ENCODE assay signal across 10 cellular contexts in the genomic region with DNA sequence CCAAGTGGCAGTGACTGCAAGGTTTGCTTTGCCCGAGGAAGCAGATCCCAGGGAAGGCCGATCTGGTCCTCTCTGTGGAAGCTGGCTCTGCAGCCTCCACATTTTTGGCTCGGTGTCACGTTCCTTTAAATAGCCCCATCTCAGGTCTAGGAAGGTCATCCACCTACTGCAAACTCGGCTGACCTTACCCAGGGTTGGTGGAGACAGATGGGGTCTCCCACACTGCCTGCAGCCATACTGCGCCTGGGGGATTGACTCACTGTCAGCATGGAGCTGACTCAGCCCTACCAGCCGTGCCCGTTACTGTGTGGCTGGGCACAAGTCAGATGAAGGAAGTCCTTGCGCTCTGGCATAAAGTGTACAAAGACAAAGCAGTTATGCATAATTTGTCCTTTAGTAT. TPM values are rescaled to one million over a fixed set of nuclear protein-coding genes. Genes with fewer than 3 reads are reported as not detected.
DNase-seq lines count a peak whose midpoint lies in the region; ATAC-seq and TF ChIP-seq lines count a peak whose summit lies in the region.
"Had no signal": no experiment of that assay in that cellular context is flagged by ENCODE, and none has a peak within 500 bp of the region (broad histone marks: within the 10 kb centered on the region; RNA-seq: fewer than 3 reads in every experiment).

No MANE protein-coding gene starts in this region.

- peak overlapping the region in 46 of 59 donors; percentile 3 to 81 (median 56) for H3K27ac ChIP-seq in dorsolateral prefrontal cortex

- H3K27me3 ChIP-seq in BE2C (no peaks in the 10 kb centered on the region), dorsolateral prefrontal cortex (no peaks in the 10 kb centered on the region)

- intact Hi-C loops in dorsolateral prefrontal cortex (cut with DNase I), result no loop called here

- H3K36me3 ChIP-seq in BE2C, result no peaks in the 10 kb centered on the region; the same call in 1 of the 2 replicates

- no peak overlapping the region for H3K4me3 ChIP-seq in BE2C (ENCODE audit: low read depth, low read length)
- peak overlapping the region in 3 of 59 donors; percentile 2 to 17 (median 11) for H3K4me3 ChIP-seq in dorsolateral prefrontal cortex

- H3K9me3 ChIP-seq in BE2C, result no peaks in the 10 kb centered on the region

- TF ChIP-seq CTCF in BE2C (IDR thresholded peaks at IDR 0.05; ENCODE audit: low read depth, low read length), result no peak
- no peak for TF ChIP-seq CTCF in dorsolateral prefrontal cortex (IDR thresholded peaks at IDR 0.05 in 54 of 56, conservative IDR thresholded peaks at IDR 0.05 in 2 of 56; ENCODE audit: low read depth in 1 of 56, partially characterized antibody in 56 of 56)

- peak; percentile 80 for DNase-seq in BE2C
- DNase-seq in NCI-H1694 (lab: John Stamatoyannopoulos, UW), result peak; percentile 69
- peak in 7 of 10 donors; percentile 59 to 83 (median 65) for DNase-seq in dorsolateral prefrontal cortex
- DNase-seq in mucosa of gallbladder (ENCODE audit: low spot score), result peak; percentile 34
- no peak for DNase-seq in activated CD8-positive, alpha-beta memory T cell treated with anti-CD3 and anti-CD28 coated beads for 24 hours
- DNase-seq in GM19240 (ENCODE audit: insufficient read length, low spot score), result no peak
- DNase-seq: NCI-H2171 had no signal

- peaks cover 8% of the 10 kb centered on the region for H3K4me1 ChIP-seq in BE2C

- ATAC-seq in HG02852 (IDR thresholded peaks at IDR 0.05; ENCODE audit: unreplicated experiment) (no peak), GM19324 (IDR thresholded peaks at IDR 0.05; ENCODE audit: low FRiP score, unreplicated experiment) (no peak)
- ATAC-seq: HCT116 had no signal

RNA-seq across cellular contexts. Expression of gene CDPF1, which starts 16.9 kb away (rescaled TPM):
- polyA plus RNA-seq in BE2C (2012; ENCODE audit: insufficient read depth, insufficient read length, low read depth), result 11.9 TPM
- total RNA-seq in dorsolateral prefrontal cortex (10 to 100 TPM in 18 of 120 experiments, 1 to 10 TPM in 102; 3.3 to 15.3 (median 7.3) TPM), mucosa of gallbladder (9.6 TPM)

RNA-seq across cellular contexts. Expression of gene PKDREJ, which starts 29.9 kb away (rescaled TPM):
- 1.5 TPM for polyA plus RNA-seq in BE2C (2012; ENCODE audit: insufficient read depth, insufficient read length, low read depth)
- under 1 TPM in 71 of 120 experiments, not detected in 49; 0.04 to 0.38 (median 0.10) TPM for total RNA-seq in dorsolateral prefrontal cortex
- total RNA-seq in mucosa of gallbladder, result 0.32 TPM

RNA-seq across cellular contexts. Expression of gene TTC38, which starts 34.6 kb away (rescaled TPM):
- 47.6 TPM for polyA plus RNA-seq in BE2C (2012; ENCODE audit: insufficient read depth, insufficient read length, low read depth)
- total RNA-seq in dorsolateral prefrontal cortex, result 10 to 100 TPM in 105 of 120 experiments, 1 to 10 TPM in 15; 5.5 to 42.2 (median 14.9) TPM
- 90.4 TPM for total RNA-seq in mucosa of gallbladder

Comparison
In these comparisons a context has a peak if more than half of its experiments do, and no peak if none do; other contexts are left out.
1. DNase-seq: peak in BE2C (single experiment), NCI-H1694 (single experiment), dorsolateral prefrontal cortex (7 of 10) and mucosa of gallbladder (single experiment); none in activated CD8-positive, alpha-beta memory T cell treated with anti-CD3 and anti-CD28 coated beads for 24 hours (single experiment) and GM19240 (single experiment).